Comparison of ENCODE assay signal across 8 cellular contexts in genomic region chr11:78228467-78228866, GRCh38.
DNase-seq lines count a peak whose midpoint lies in the region; ATAC-seq and TF ChIP-seq lines count a peak whose summit lies in the region.

No MANE protein-coding gene starts in this region.

- peaks cover 4 to 7% of the 10 kb centered on the region in 2 experiments for H3K4me1 ChIP-seq in neutrophil (ENCODE audit: control insufficient read depth in 1 of 2, insufficient read depth in 1 of 2, low read depth in 1 of 2, low read length in 1 of 2)

- TF ChIP-seq CTCF in GM12865 (IDR thresholded peaks at IDR 0.05; ENCODE audit: insufficient read depth, low read depth, low read length, missing control alignments), result peak; percentile 57
- TF ChIP-seq CTCF in fibroblast of mammary gland (conservative IDR thresholded peaks at IDR 0.05; ENCODE audit: control insufficient read depth, insufficient read depth, low read depth, low read length), result peak; percentile 53
- TF ChIP-seq CTCF in neutrophil (IDR thresholded peaks at IDR 0.05), result peak; percentile 65

- no peak overlapping the region for H3K4me3 ChIP-seq in GM12865 (ENCODE audit: low read depth, low read length)
- no peak overlapping the region for H3K4me3 ChIP-seq in fibroblast of mammary gland (ENCODE audit: control insufficient read depth, low read depth, low read length)
- H3K4me3 ChIP-seq in neutrophil (ENCODE audit: low read depth in 1 of 2, low read length in 1 of 2), result no peak overlapping the region

- peaks cover 3% of the 10 kb centered on the region for H3K9me3 ChIP-seq in neutrophil

- peak overlapping the region; percentile 69 for H3K27ac ChIP-seq in neutrophil

- H3K36me3 ChIP-seq in neutrophil, result peaks cover 49% of the 10 kb centered on the region

- peak; percentile 52 for ATAC-seq in HG02588 (IDR thresholded peaks at IDR 0.05; ENCODE audit: unreplicated experiment)

- no peaks in the 10 kb centered on the region for H3K27me3 ChIP-seq in neutrophil

- DNase-seq in GM12865 (ENCODE audit: low read depth) (peak; percentile 80), NCI-H1436 treated with DMSO at 0.1 percent for 48 hours (lab: John Stamatoyannopoulos, UW) (peak; percentile 10), SKM-1 treated with dmso at 0.1 percent for 144 hours (lab: John Stamatoyannopoulos, UW; ENCODE audit: unreplicated experiment) (peak; percentile 36), fibroblast of mammary gland (ENCODE audit: low read depth) (peak; percentile 60), UCSD-AML1 (lab: John Stamatoyannopoulos, UW; ENCODE audit: unreplicated experiment) (no peak)
- DNase-seq in activated CD4-positive, alpha-beta T cell treated with anti-CD3 and anti-CD28 coated beads, Interleukin-2, amount 50 U/mL, for 48 hours, result no peak

Comparison
In these comparisons a context has a peak if more than half of its experiments do, and no peak if none do; other contexts are left out.
1. DNase-seq: peak in GM12865 (single experiment), NCI-H1436 treated with DMSO at 0.1 percent for 48 hours (single experiment), SKM-1 treated with dmso at 0.1 percent for 144 hours (single experiment) and fibroblast of mammary gland (single experiment); none in UCSD-AML1 (single experiment) and activated CD4-positive, alpha-beta T cell treated with anti-CD3 and anti-CD28 coated beads, Interleukin-2, amount 50 U/mL, for 48 hours (0 of 2).
2. Peak in every context shown above with its lines, with median percentiles within 50 percentile points of each other: CTCF ChIP-seq.